1 cellular context compared by ENCODE assay signal in genomic region chr3:30524357-30525040, GRCh38.
TF ChIP-seq lines count a peak whose summit lies in the region.

No MANE protein-coding gene starts in this region.

TF ChIP-seq in GM23338, 12 proteins besides CTCF, POLR2A, EP300 and RAD21 (continued from another document):
- no peak for TF ChIP-seq ZNF462 (CRISPR knock-in tag; IDR thresholded peaks at IDR 0.05)
- TF ChIP-seq, protein P1, sequence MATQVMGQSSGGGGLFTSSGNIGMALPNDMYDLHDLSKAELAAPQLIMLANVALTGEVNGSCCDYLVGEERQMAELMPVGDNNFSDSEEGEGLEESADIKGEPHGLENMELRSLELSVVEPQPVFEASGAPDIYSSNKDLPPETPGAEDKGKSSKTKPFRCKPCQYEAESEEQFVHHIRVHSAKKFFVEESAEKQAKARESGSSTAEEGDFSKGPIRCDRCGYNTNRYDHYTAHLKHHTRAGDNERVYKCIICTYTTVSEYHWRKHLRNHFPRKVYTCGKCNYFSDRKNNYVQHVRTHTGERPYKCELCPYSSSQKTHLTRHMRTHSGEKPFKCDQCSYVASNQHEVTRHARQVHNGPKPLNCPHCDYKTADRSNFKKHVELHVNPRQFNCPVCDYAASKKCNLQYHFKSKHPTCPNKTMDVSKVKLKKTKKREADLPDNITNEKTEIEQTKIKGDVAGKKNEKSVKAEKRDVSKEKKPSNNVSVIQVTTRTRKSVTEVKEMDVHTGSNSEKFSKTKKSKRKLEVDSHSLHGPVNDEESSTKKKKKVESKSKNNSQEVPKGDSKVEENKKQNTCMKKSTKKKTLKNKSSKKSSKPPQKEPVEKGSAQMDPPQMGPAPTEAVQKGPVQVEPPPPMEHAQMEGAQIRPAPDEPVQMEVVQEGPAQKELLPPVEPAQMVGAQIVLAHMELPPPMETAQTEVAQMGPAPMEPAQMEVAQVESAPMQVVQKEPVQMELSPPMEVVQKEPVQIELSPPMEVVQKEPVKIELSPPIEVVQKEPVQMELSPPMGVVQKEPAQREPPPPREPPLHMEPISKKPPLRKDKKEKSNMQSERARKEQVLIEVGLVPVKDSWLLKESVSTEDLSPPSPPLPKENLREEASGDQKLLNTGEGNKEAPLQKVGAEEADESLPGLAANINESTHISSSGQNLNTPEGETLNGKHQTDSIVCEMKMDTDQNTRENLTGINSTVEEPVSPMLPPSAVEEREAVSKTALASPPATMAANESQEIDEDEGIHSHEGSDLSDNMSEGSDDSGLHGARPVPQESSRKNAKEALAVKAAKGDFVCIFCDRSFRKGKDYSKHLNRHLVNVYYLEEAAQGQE (IDR thresholded peaks at IDR 0.05; ENCODE audit: unreplicated experiment), result no peak
- no peak for TF ChIP-seq CREB1 (CRISPR knock-in tag; IDR thresholded peaks at IDR 0.05; ENCODE audit: low read depth)
- TF ChIP-seq JUNB (IDR thresholded peaks at IDR 0.05; ENCODE audit: unreplicated experiment), result no peak
- no peak for TF ChIP-seq POLR2AphosphoS5 (IDR thresholded peaks at IDR 0.05; ENCODE audit: low read depth)
- TF ChIP-seq EZH2phosphoT487 (IDR thresholded peaks at IDR 0.05; ENCODE audit: unreplicated experiment), result no peak
- no peak for TF ChIP-seq STAT1 (IDR thresholded peaks at IDR 0.05; ENCODE audit: unreplicated experiment)
- TF ChIP-seq ZNF331 (CRISPR knock-in tag; IDR thresholded peaks at IDR 0.05; ENCODE audit: low read depth), result no peak
- no peak for TF ChIP-seq ZNF114 (CRISPR knock-in tag; IDR thresholded peaks at IDR 0.05)
